ENCODE assay signal across 1 cellular context in genomic region chr6:22784611-22785010, GRCh38.
TF ChIP-seq lines count a peak whose summit lies in the region.

No MANE protein-coding gene starts in this region.

TF ChIP-seq in IMR-90, 13 proteins besides CTCF, POLR2A, EP300 and RAD21:
- TF ChIP-seq RFX5 (IDR thresholded peaks at IDR 0.05; ENCODE audit: low read depth, low read length) (no peak), CHD1 (IDR thresholded peaks at IDR 0.05; ENCODE audit: low read depth, low read length) (no peak), MAFK (IDR thresholded peaks at IDR 0.05; ENCODE audit: low read depth, low read length) (no peak), ELK1 (IDR thresholded peaks at IDR 0.05; ENCODE audit: borderline replicate concordance, low read depth, low read length) (no peak), RCOR1 (IDR thresholded peaks at IDR 0.05; ENCODE audit: insufficient replicate concordance, low read length) (no peak), BHLHE40 (IDR thresholded peaks at IDR 0.05; ENCODE audit: low read depth, low read length) (no peak), NFE2L2 (IDR thresholded peaks at IDR 0.05; ENCODE audit: low read depth, low read length) (no peak), SMC3 (IDR thresholded peaks at IDR 0.05; ENCODE audit: low read depth, low read length) (no peak), MXI1 (IDR thresholded peaks at IDR 0.05; ENCODE audit: borderline replicate concordance, low read depth, low read length) (no peak), FOS (IDR thresholded peaks at IDR 0.05; ENCODE audit: low read depth, low read length) (no peak), CEBPB (IDR thresholded peaks at IDR 0.05; ENCODE audit: low read depth, low read length) (no peak), MAZ (IDR thresholded peaks at IDR 0.05; ENCODE audit: borderline replicate concordance, low read depth, low read length) (no peak)
